Comparison of ENCODE assay signal across 25 cellular contexts in the genomic region with DNA sequence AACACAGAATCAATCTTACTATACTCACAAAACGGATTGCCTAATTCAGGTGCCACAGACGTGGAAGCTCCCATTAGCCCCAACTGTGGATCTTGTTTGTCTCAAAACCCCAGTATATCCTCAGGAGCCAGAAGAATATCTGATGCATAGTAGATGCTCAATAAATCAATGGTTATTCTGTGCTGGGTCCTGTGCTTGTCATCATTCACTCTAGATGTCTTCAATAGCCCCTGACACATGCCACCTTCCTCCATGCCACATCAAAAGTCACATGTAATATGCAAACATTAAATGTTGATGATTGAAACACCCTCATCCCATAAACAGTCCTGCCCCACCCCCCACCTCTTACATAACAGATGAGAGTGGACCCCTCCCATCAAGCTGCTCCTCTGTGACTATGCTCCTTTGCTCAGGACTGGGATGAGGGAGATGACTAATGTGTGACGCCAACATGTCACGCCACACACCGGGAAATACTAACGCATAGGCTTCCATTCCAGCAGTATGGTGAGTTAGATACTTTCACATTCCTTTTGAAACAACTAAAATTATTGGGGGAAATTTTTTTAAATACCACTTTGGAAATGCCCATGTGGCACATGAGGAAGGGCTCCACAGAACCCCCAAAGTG.
"Had no signal": no experiment of that assay in that cellular context is flagged by ENCODE, and none has a peak within 500 bp of the region (broad histone marks: within the 10 kb centered on the region; RNA-seq: fewer than 3 reads in every experiment).

No MANE protein-coding gene starts in this region.

- ATAC-seq: esophagus mucosa; gastroesophageal sphincter; left cardiac atrium; lower lobe of right lung; psoas muscle; stimulated activated naive B cell treated with anti-CD40 and anti-IgM and Interleukin-4, amounts not matched to agents 10 μg/mL and 1 μg/mL and 100 μg/mL, for 72 hours had no signal

- DNase-seq: colonic mucosa; dermis blood vessel endothelial cell; effector CD4-positive, alpha-beta T cell; foreskin fibroblast; glutamatergic neuron; kidney; left cardiac atrium; left ventricle myocardium inferior; lower lobe of right lung; midbrain; nephron progenitor cell; psoas muscle; sigmoid colon; stimulated activated CD4-positive, alpha-beta T cell treated with anti-CD3 and anti-CD28 coated beads, Interleukin-2, amount 100 ng/mL, for 24 hours; stimulated activated CD4-positive, alpha-beta T cell treated with anti-CD3 and anti-CD28 coated beads, Interleukin-4, amount 100 ng/mL, for 4 hours; stimulated activated naive B cell treated with anti-CD40 and anti-IgM and Interleukin-4, amounts not matched to agents 10 μg/mL and 1 μg/mL and 100 μg/mL, for 72 hours; stomach; substantia nigra; transverse colon had no signal

- H3K27ac Mint-ChIP-seq: memory B cell; nephron progenitor cell; stimulated activated naive B cell treated with anti-CD40 and anti-IgM and Interleukin-4, amounts not matched to agents 10 μg/mL and 1 μg/mL and 100 μg/mL, for 72 hours had no signal

- H3K4me1 ChIP-seq: colonic mucosa, gastroesophageal sphincter, left ventricle myocardium inferior, lower lobe of right lung, psoas muscle, sigmoid colon, stomach, transverse colon had no signal

- H3K36me3 Mint-ChIP-seq: memory B cell had no signal

- H3K36me3 ChIP-seq: colonic mucosa, gastroesophageal sphincter, left ventricle myocardium inferior, lower lobe of right lung, sigmoid colon, stomach, thoracic aorta, transverse colon had no signal

- H3K4me1 Mint-ChIP-seq: memory B cell; nephron progenitor cell; stimulated activated naive B cell treated with anti-CD40 and anti-IgM and Interleukin-4, amounts not matched to agents 10 μg/mL and 1 μg/mL and 100 μg/mL, for 72 hours had no signal

- H3K27ac ChIP-seq: colonic mucosa, gastroesophageal sphincter, left ventricle myocardium inferior, lower lobe of right lung, psoas muscle, sigmoid colon, skin epidermis, stomach, thoracic aorta, transverse colon had no signal

- FAIRE-seq: endometrium, kidney had no signal

- H3K4me3 ChIP-seq: colonic mucosa, gastroesophageal sphincter, left ventricle myocardium inferior, lower lobe of right lung, psoas muscle, sigmoid colon, skin epidermis, stomach, thoracic aorta, transverse colon had no signal

- H3K9me3 ChIP-seq: sigmoid colon had no signal

- H3K4me3 Mint-ChIP-seq: memory B cell; nephron progenitor cell; stimulated activated naive B cell treated with anti-CD40 and anti-IgM and Interleukin-4, amounts not matched to agents 10 μg/mL and 1 μg/mL and 100 μg/mL, for 72 hours had no signal
